ENCODE assay signal across 10 cellular contexts in genomic region chr10:44853148-44853734, GRCh38. TPM values are rescaled to one million over a fixed set of nuclear protein-coding genes. Genes with fewer than 3 reads are reported as not detected.
DNase-seq lines count a peak whose midpoint lies in the region; ATAC-seq and TF ChIP-seq lines count a peak whose summit lies in the region.
"Had no signal": no experiment of that assay in that cellular context is flagged by ENCODE, and none has a peak within 500 bp of the region (broad histone marks: within the 10 kb centered on the region; RNA-seq: fewer than 3 reads in every experiment).

No MANE protein-coding gene starts in this region.

- H3K36me3 Mint-ChIP-seq in CD14-positive monocyte, result no peaks in the 10 kb centered on the region

- peaks cover 3% of the 10 kb centered on the region in 3 donors for H3K27me3 Mint-ChIP-seq in CD14-positive monocyte (ENCODE audit: low read depth in 3 of 3)

- no peak for TF ChIP-seq POLR2A in uterus (IDR thresholded peaks at IDR 0.05)

- TF ChIP-seq CTCF in GM12865 (IDR thresholded peaks at IDR 0.05; ENCODE audit: insufficient read depth, low read depth, low read length, missing control alignments) (peak; percentile 18), RWPE2 (IDR thresholded peaks at IDR 0.05; ENCODE audit: poor library complexity, severe bottlenecking) (peak; percentile 42), uterus (IDR thresholded peaks at IDR 0.05) (no peak), CD14-positive monocyte (IDR thresholded peaks at IDR 0.05) (no peak)

- H3K9me3 Mint-ChIP-seq in CD14-positive monocyte, result peaks cover 0 to 3% (median 2%) of the 10 kb centered on the region in 7 donors

- no peak overlapping the region for H3K4me3 ChIP-seq in GM12865 (ENCODE audit: low read depth, low read length)
- no peak overlapping the region for H3K4me3 ChIP-seq in RWPE2 (ENCODE audit: severe bottlenecking)
- no peak overlapping the region for H3K4me3 ChIP-seq in uterus
- H3K4me3 ChIP-seq: coronary artery had no signal

- H3K4me3 Mint-ChIP-seq in CD14-positive monocyte, result no peak overlapping the region

- DNase-seq in A172 (ENCODE audit: low spot score), result peak; percentile 27
- no peak for DNase-seq in GM12865 (ENCODE audit: low read depth)
- DNase-seq in RWPE2 (ENCODE audit: low spot score), result no peak
- DNase-seq in left ventricle myocardium superior, result no peak
- no peak for DNase-seq in OCI-M2 (lab: John Stamatoyannopoulos, UW; ENCODE audit: unreplicated experiment)
- no peak for DNase-seq in uterus
- DNase-seq in LoVo (ENCODE audit: low spot score), result no peak
- DNase-seq in CD14-positive monocyte (ENCODE audit: low spot score), result no peak

- H3K4me1 ChIP-seq in RWPE2 (ENCODE audit: insufficient read depth, poor library complexity, severe bottlenecking), result no peaks in the 10 kb centered on the region
- H3K4me1 ChIP-seq in uterus, result no peaks in the 10 kb centered on the region

- H3K27ac ChIP-seq in RWPE2 (ENCODE audit: poor library complexity, severe bottlenecking) (no peak overlapping the region), uterus (no peak overlapping the region)
- H3K27ac ChIP-seq: coronary artery had no signal

- no peaks in the 10 kb centered on the region for H3K27me3 ChIP-seq in RWPE2 (ENCODE audit: insufficient read depth, poor library complexity, severe bottlenecking)
- H3K27me3 ChIP-seq in uterus, result no peaks in the 10 kb centered on the region

- intact Hi-C loops in left ventricle myocardium superior (cut with micrococcal nuclease) (loop anchor here (10.0 kb wide), 1 partner anchor 458 kb away; no protein-coding TSS in a partner anchor), uterus (cut with DNase I; ENCODE audit: low total_unique reads) (loop anchor here (10.0 kb wide), 1 partner anchor 468 kb away; the partner anchor contains the start of gene CXCL12), CD14-positive monocyte (cut with micrococcal nuclease) (loop anchor here in 1 of 2 donors (10.0 kb wide), 1 partner anchor 468 kb away; the partner anchor contains the start of gene CXCL12)

- peak overlapping the region in 1 of 7 donors; percentile 54 for H3K27ac Mint-ChIP-seq in CD14-positive monocyte

- no peaks in the 10 kb centered on the region for H3K4me1 Mint-ChIP-seq in CD14-positive monocyte

- ATAC-seq in RWPE2 (ENCODE audit: low read depth) (peak; percentile 67; the same call in 2 of the 3 replicates), left ventricle myocardium superior (peak; percentile 27)

- H3K9me3 ChIP-seq in RWPE2 (ENCODE audit: severe bottlenecking) (no peaks in the 10 kb centered on the region), uterus (no peaks in the 10 kb centered on the region)

- H3K36me3 ChIP-seq in RWPE2 (ENCODE audit: low read depth), result no peaks in the 10 kb centered on the region
- no peaks in the 10 kb centered on the region for H3K36me3 ChIP-seq in uterus

RNA-seq across cellular contexts. Expression of gene TMEM72, which starts 57.9 kb away (rescaled TPM):
- total RNA-seq in A172 (2014; rRNA removed; shearing (Covaris generic)), result not detected in 2 replicates
- not detected for total RNA-seq in left ventricle myocardium superior
- total RNA-seq in uterus, result under 1 TPM in 1 of 4 donors, not detected in 3; 0.69 TPM
- not detected for polyA plus RNA-seq in CD14-positive monocyte
- total RNA-seq: activated CD8-positive, alpha-beta memory T cell treated with anti-CD3 and anti-CD28 coated beads for 36 hours had no signal

Comparison
In these comparisons a context has a peak if more than half of its experiments do, and no peak if none do; other contexts are left out.
1. CTCF ChIP-seq: peak in GM12865 (single experiment) and RWPE2 (single experiment); none in uterus (0 of 4) and CD14-positive monocyte (single experiment).